Comparison of ENCODE assay signal across 8 cellular contexts in genomic region chr16:22191089-22191965, GRCh38. TPM values are rescaled to one million over a fixed set of nuclear protein-coding genes. Genes with fewer than 3 reads are reported as not detected.
DNase-seq lines count a peak whose midpoint lies in the region; ATAC-seq and TF ChIP-seq lines count a peak whose summit lies in the region.

No MANE protein-coding gene starts in this region.

- H3K4me2 ChIP-seq in Loucy (ENCODE audit: low read depth, low read length, poor library complexity, severe bottlenecking) (peak overlapping the region; percentile 93), neural cell (ENCODE audit: low read length) (peak overlapping the region; percentile 76)

- 1 to 2% (median 2%) methylated on average over 27 to 33 of the region's 33 CpGs for WGBS in stomach, 5 donors

- H3K9me3 ChIP-seq in Loucy (ENCODE audit: insufficient read depth, low read depth, low read length) (no peaks in the 10 kb centered on the region), RWPE2 (ENCODE audit: severe bottlenecking) (no peaks in the 10 kb centered on the region), neural cell (ENCODE audit: low read length) (no peaks in the 10 kb centered on the region), stomach (no peaks in the 10 kb centered on the region)

- H2AFZ ChIP-seq in Loucy (ENCODE audit: low read length) (peak overlapping the region; percentile 92), neural cell (ENCODE audit: low read depth, low read length) (peak overlapping the region; percentile 74)

- H3K27ac ChIP-seq in RWPE2 (ENCODE audit: poor library complexity, severe bottlenecking) = peak overlapping the region; percentile 58
- H3K27ac ChIP-seq in neural cell (ENCODE audit: low read length) = peak overlapping the region; percentile 78
- peak overlapping the region; percentile 95 to 98 (median 98) for H3K27ac ChIP-seq in stomach

- TF ChIP-seq POLR2A in stomach (IDR thresholded peaks at IDR 0.05) = peak in 2 of 4 donors; percentile 67 to 81

- H3F3A ChIP-seq in Loucy (ENCODE audit: low read depth) = 0 out of 2 replicates have a peak, but pooled peaks cover 6% of the 10 kb centered on the region
- H3F3A ChIP-seq in neural cell (ENCODE audit: insufficient read depth, low read length, poor library complexity, severe bottlenecking) = no peaks in the 10 kb centered on the region

- H3K27me3 ChIP-seq in Loucy (ENCODE audit: insufficient read depth, low read length, poor library complexity, severe bottlenecking) (no peaks in the 10 kb centered on the region), RWPE2 (ENCODE audit: insufficient read depth, poor library complexity, severe bottlenecking) (no peaks in the 10 kb centered on the region), neural cell (ENCODE audit: insufficient read depth, low read depth, low read length) (no peaks in the 10 kb centered on the region), stomach (no peaks in the 10 kb centered on the region)

- H3K36me3 ChIP-seq in Loucy (ENCODE audit: insufficient read depth, low read length) (no peaks in the 10 kb centered on the region), RWPE2 (ENCODE audit: low read depth) (no peaks in the 10 kb centered on the region), neural cell (ENCODE audit: insufficient read depth, low read length) (no peaks in the 10 kb centered on the region), stomach (no peaks in the 10 kb centered on the region)

- TF ChIP-seq EP300 in neural cell (conservative IDR thresholded peaks at IDR 0.05; ENCODE audit: poor library complexity, severe bottlenecking) = peak; percentile 9
- TF ChIP-seq EP300 in stomach (IDR thresholded peaks at IDR 0.05) = no peak

- intact Hi-C loops in stomach (cut with DNase I; ENCODE audit: low total_unique reads) = no loop called here

- TF ChIP-seq CTCF in Loucy (conservative IDR thresholded peaks at IDR 0.05; ENCODE audit: low read length) = no peak
- TF ChIP-seq CTCF in RWPE2 (IDR thresholded peaks at IDR 0.05; ENCODE audit: poor library complexity, severe bottlenecking) = no peak
- no peak for TF ChIP-seq CTCF in fibroblast of the aortic adventitia (IDR thresholded peaks at IDR 0.05; ENCODE audit: insufficient read depth, low read length)
- TF ChIP-seq CTCF in neural cell (IDR thresholded peaks at IDR 0.05; ENCODE audit: poor library complexity, severe bottlenecking) = no peak
- no peak for TF ChIP-seq CTCF in stomach (IDR thresholded peaks at IDR 0.05)

- H3K4me3 ChIP-seq in Loucy (ENCODE audit: low read length, poor library complexity, severe bottlenecking) = peak overlapping the region; percentile 80
- peak overlapping the region; percentile 59 for H3K4me3 ChIP-seq in RWPE2 (ENCODE audit: severe bottlenecking)
- H3K4me3 ChIP-seq in fibroblast of the aortic adventitia (ENCODE audit: low read depth, low read length) = peak overlapping the region; percentile 64
- peak overlapping the region; percentile 93 for H3K4me3 ChIP-seq in neural cell (ENCODE audit: low read length)
- H3K4me3 ChIP-seq in stomach = peak overlapping the region; percentile 32 to 51 (median 44)

- H4K20me1 ChIP-seq in Loucy (ENCODE audit: insufficient read depth, low read length, poor library complexity, severe bottlenecking) (no peaks in the 10 kb centered on the region), neural cell (ENCODE audit: insufficient read depth) (no peaks in the 10 kb centered on the region)

- no peaks in the 10 kb centered on the region for H3K79me2 ChIP-seq in Loucy (ENCODE audit: insufficient read depth, low read length)
- no peaks in the 10 kb centered on the region for H3K79me2 ChIP-seq in neural cell (replicated peaks; ENCODE audit: insufficient read depth, low read length)

- DNase-seq in DMS79 (lab: John Stamatoyannopoulos, UW) (peak; percentile 88), H4 (ENCODE audit: low spot score) (peak; percentile 95), RWPE2 (ENCODE audit: low spot score) (peak; percentile 99), fibroblast of the aortic adventitia (ENCODE audit: low read depth) (no peak), stomach (peak; percentile 100)
- DNase-seq in activated effector memory CD4-positive, alpha-beta T cell treated with Interleukin-2 at 50 U/mL for 16 hours = peak; percentile 97

- peak; percentile 62 for ATAC-seq in RWPE2 (ENCODE audit: low read depth)

- H3K4me1 ChIP-seq in Loucy (ENCODE audit: insufficient read depth, low read length, poor library complexity, severe bottlenecking) (peaks cover 40% of the 10 kb centered on the region), RWPE2 (ENCODE audit: insufficient read depth, poor library complexity, severe bottlenecking) (peaks cover 15% of the 10 kb centered on the region), stomach (peaks cover 38 to 56% (median 48%) of the 10 kb centered on the region in 4 donors)

- H3K9ac ChIP-seq in Loucy (ENCODE audit: low read depth, low read length, poor library complexity, severe bottlenecking) (peak overlapping the region; percentile 72), neural cell (ENCODE audit: low read length) (peak overlapping the region; percentile 76)

- TF ChIP-seq RAD21 in neural cell (conservative IDR thresholded peaks at IDR 0.05) = no peak

- H3K9me2 ChIP-seq in Loucy (replicated peaks; ENCODE audit: low read depth, low read length) (no peaks in the 10 kb centered on the region), neural cell (ENCODE audit: insufficient read depth, low read length) (no peaks in the 10 kb centered on the region)

TF ChIP-seq in neural cell, 6 proteins besides CTCF, POLR2A, EP300 and RAD21:
- TF ChIP-seq MXI1 (conservative IDR thresholded peaks at IDR 0.05; ENCODE audit: poor library complexity, severe bottlenecking) = peak; percentile 26
- no peak for TF ChIP-seq TAF1 (IDR thresholded peaks at IDR 0.05; ENCODE audit: low read depth)
- TF ChIP-seq REST (IDR thresholded peaks at IDR 0.05; ENCODE audit: borderline replicate concordance) = peak; percentile 40
- peak; percentile 53 for TF ChIP-seq POLR2AphosphoS5 (IDR thresholded peaks at IDR 0.05)
TF ChIP-seq in neural cell: peak in this region for 3.

RNA-seq across cellular contexts. Expression of gene EEF2K, which starts 14.8 kb away (rescaled TPM):
- total RNA-seq in H4 (2014; rRNA removed; shearing (Covaris generic)) = 9.2 and 11.1 TPM in 2 replicates
- total RNA-seq in fibroblast of the aortic adventitia (ENCODE audit: low replicate concordance) (34.4 and 57.3 TPM in 2 replicates), stomach (100 to 1,000 TPM in 2 of 5 donors, 10 to 100 TPM in 3; 21.0 to 170 (median 40.2) TPM)
- polyA plus RNA-seq in neural cell (3.9 and 7.2 TPM in 2 replicates), stomach (1 to 10 TPM; 3.4 to 5.9 (median 3.7) TPM)
- 5.4 and 5.6 TPM in 2 replicates for polyA minus RNA-seq in neural cell

RNA-seq across cellular contexts. Expression of gene SDR42E2, which starts 29.0 kb away (rescaled TPM):
- not detected in 2 replicates for total RNA-seq in H4 (2014; rRNA removed; shearing (Covaris generic))
- not detected in 2 replicates for total RNA-seq in fibroblast of the aortic adventitia (ENCODE audit: low replicate concordance)
- polyA plus RNA-seq in neural cell = not detected in 2 replicates
- polyA minus RNA-seq in neural cell = not detected in 2 replicates
- total RNA-seq in stomach = not detected
- polyA plus RNA-seq in stomach = not detected
